In genomic region chr11:6655020-6655789, GRCh38 we compare ENCODE assay signal across 1 cellular context.
A peak's percentile ranks its signal among the peaks of the same experiment; 100 is the strongest.
TF ChIP-seq lines count a peak whose summit lies in the region.

No MANE protein-coding gene starts in this region.

TF ChIP-seq in GM12878, 131 proteins besides CTCF, POLR2A, EP300 and RAD21:
- TF ChIP-seq PBX3 (IDR thresholded peaks at IDR 0.05; ENCODE audit: insufficient replicate concordance, low read depth, low read length) = peak; percentile 46
- TF ChIP-seq E4F1 (IDR thresholded peaks at IDR 0.05; ENCODE audit: borderline replicate concordance, partially characterized antibody) = no peak
- TF ChIP-seq SUZ12 (IDR thresholded peaks at IDR 0.05; ENCODE audit: unreplicated experiment) = peak; percentile 91
- TF ChIP-seq BCL3 (IDR thresholded peaks at IDR 0.05; ENCODE audit: borderline replicate concordance, insufficient read depth, low read depth, low read length, poor library complexity, severe bottlenecking) = peak; percentile 92
- TF ChIP-seq SKIL (IDR thresholded peaks at IDR 0.05; ENCODE audit: low read depth, poor library complexity, severe bottlenecking) = no peak
- 0 out of 2 replicates have a peak, but pooled peaks have one; percentile 6 for TF ChIP-seq TCF3 (IDR thresholded peaks at IDR 0.05; ENCODE audit: borderline replicate concordance, insufficient read depth, low read depth, low read length)
- TF ChIP-seq STAT1 (conservative IDR thresholded peaks at IDR 0.05) = no peak
TF ChIP-seq in GM12878: peak in this region for 4.
